Comparison of ENCODE assay signal across 2 cellular contexts in genomic region chr10:121709674-121710073, GRCh38.
TF ChIP-seq lines count a peak whose summit lies in the region.

No MANE protein-coding gene starts in this region.

TF ChIP-seq in WTC11, 78 proteins besides CTCF, POLR2A, EP300 and RAD21 (continued from another document):
- TF ChIP-seq ZSCAN18 (CRISPR knock-in tag; IDR thresholded peaks at IDR 0.05) (no peak), HMGXB4 (CRISPR knock-in tag; IDR thresholded peaks at IDR 0.05) (no peak), ATF3 (CRISPR knock-in tag; conservative IDR thresholded peaks at IDR 0.05) (no peak), TCF7 (CRISPR knock-in tag; IDR thresholded peaks at IDR 0.05; ENCODE audit: low read depth) (no peak), ZNF425 (CRISPR knock-in tag; conservative IDR thresholded peaks at IDR 0.05) (no peak), NR2C2 (CRISPR knock-in tag; IDR thresholded peaks at IDR 0.05) (no peak), ZNF512 (CRISPR knock-in tag; IDR thresholded peaks at IDR 0.05; ENCODE audit: borderline replicate concordance) (no peak), ZNF121 (CRISPR knock-in tag; IDR thresholded peaks at IDR 0.05) (no peak)

TF ChIP-seq in HepG2, 621 proteins besides CTCF, POLR2A, EP300 and RAD21 (continued from another document):
- TF ChIP-seq AFF4 (CRISPR knock-in tag; IDR thresholded peaks at IDR 0.05) (no peak), PBX2 (CRISPR knock-in tag; IDR thresholded peaks at IDR 0.05) (no peak), SMAD9 (CRISPR knock-in tag; IDR thresholded peaks at IDR 0.05) (no peak), ZNF281 (CRISPR knock-in tag; IDR thresholded peaks at IDR 0.05; ENCODE audit: borderline replicate concordance) (no peak)
